Comparison of ENCODE assay signal across 8 cellular contexts in genomic region chr17:74775409-74776043, GRCh38. TPM values are rescaled to one million over a fixed set of nuclear protein-coding genes. Genes with fewer than 3 reads are reported as not detected.
DNase-seq lines count a peak whose midpoint lies in the region; ATAC-seq and TF ChIP-seq lines count a peak whose summit lies in the region.

No MANE protein-coding gene starts in this region.

- CTCF ChIA-PET in activated naive CD4-positive, alpha-beta T cell treated with anti-CD3 and anti-CD28 coated beads, Interleukin-2, amount 10 ng/mL, durations not matched to agents 7 days and 5 days (lab: Charles Lee) = interaction anchor here (0.6 to 5.6 kb wide), 8 partner anchors 15 to 192 kb away, joined by 4 to 44 read pairs (median 6); partner anchors contain the start of gene RAB37

- ATAC-seq in GM21825 (IDR thresholded peaks at IDR 0.05; ENCODE audit: unreplicated experiment) (no peak), left lobe of liver (no peak)

- H3K4me3 Mint-ChIP-seq in activated naive CD4-positive, alpha-beta T cell treated with anti-CD3 and anti-CD28 coated beads, Interleukin-2, amount 10 ng/mL, durations not matched to agents 7 days and 5 days = peak overlapping the region; percentile 98
- peak overlapping the region; percentile 98 for H3K4me3 Mint-ChIP-seq in type B pancreatic cell

- peaks cover 61% of the 10 kb centered on the region for H3K36me3 Mint-ChIP-seq in activated naive CD4-positive, alpha-beta T cell treated with anti-CD3 and anti-CD28 coated beads, Interleukin-2, amount 10 ng/mL, durations not matched to agents 7 days and 5 days
- H3K36me3 Mint-ChIP-seq in type B pancreatic cell = peaks cover 14% of the 10 kb centered on the region

- H3K27ac Mint-ChIP-seq in activated naive CD4-positive, alpha-beta T cell treated with anti-CD3 and anti-CD28 coated beads, Interleukin-2, amount 10 ng/mL, durations not matched to agents 7 days and 5 days = peak overlapping the region; percentile 94
- H3K27ac Mint-ChIP-seq in type B pancreatic cell = peak overlapping the region; percentile 88

- peaks cover 4% of the 10 kb centered on the region for H3K27me3 Mint-ChIP-seq in activated naive CD4-positive, alpha-beta T cell treated with anti-CD3 and anti-CD28 coated beads, Interleukin-2, amount 10 ng/mL, durations not matched to agents 7 days and 5 days
- H3K27me3 Mint-ChIP-seq in type B pancreatic cell = no peaks in the 10 kb centered on the region

- in situ Hi-C loops in astrocyte of the cerebellum (cut with HindIII; ENCODE audit: low sequenced_read_pairs) = no loop called here

- TF ChIP-seq POLR2A in lower leg skin (IDR thresholded peaks at IDR 0.05) = no peak

- peaks cover 69% of the 10 kb centered on the region for H3K4me1 Mint-ChIP-seq in activated naive CD4-positive, alpha-beta T cell treated with anti-CD3 and anti-CD28 coated beads, Interleukin-2, amount 10 ng/mL, durations not matched to agents 7 days and 5 days
- peaks cover 26% of the 10 kb centered on the region for H3K4me1 Mint-ChIP-seq in type B pancreatic cell (ENCODE audit: unreplicated experiment)

- intact Hi-C loops in lower leg skin (cut with DNase I; ENCODE audit: low total_unique reads) = no loop called here

- DNase-seq in activated naive CD4-positive, alpha-beta T cell treated with anti-CD3 and anti-CD28 coated beads, Interleukin-2, amount 10 ng/mL, durations not matched to agents 7 days and 5 days = no peak
- DNase-seq in activated naive CD4-positive, alpha-beta T cell treated with anti-CD3 and anti-CD28 coated beads, Interleukin-2, amount 50 U/mL, for 16 hours = no peak
- DNase-seq in astrocyte of the cerebellum (ENCODE audit: low read depth) (no peak), lower leg skin (ENCODE audit: low spot score in 2 of 2) (no peak), type B pancreatic cell (ENCODE audit: extremely low spot score, unreplicated experiment) (no peak), NCI-H1105 (lab: John Stamatoyannopoulos, UW) (no peak), left lobe of liver (ENCODE audit: low spot score) (no peak)

- no peaks in the 10 kb centered on the region for H3K9me3 Mint-ChIP-seq in activated naive CD4-positive, alpha-beta T cell treated with anti-CD3 and anti-CD28 coated beads, Interleukin-2, amount 10 ng/mL, durations not matched to agents 7 days and 5 days
- H3K9me3 Mint-ChIP-seq in type B pancreatic cell = no peaks in the 10 kb centered on the region

- TF ChIP-seq CTCF in astrocyte of the cerebellum (IDR thresholded peaks at IDR 0.05; ENCODE audit: low read depth, low read length, missing control alignments) (no peak), lower leg skin (IDR thresholded peaks at IDR 0.05) (no peak), type B pancreatic cell (conservative IDR thresholded peaks at IDR 0.05) (no peak)

- H3K4me3 ChIP-seq in astrocyte of the cerebellum (ENCODE audit: low read depth, low read length) (peak overlapping the region; percentile 70), lower leg skin (ENCODE audit: low read depth, poor library complexity, severe bottlenecking) (peak overlapping the region; percentile 81)

- 35 to 37% methylated on average over 12 of the region's 12 CpGs for WGBS in lower leg skin, 2 donors

RNA-seq across cellular contexts. Expression of gene NAT9, which starts 0.6 kb away (rescaled TPM):
- total RNA-seq in lower leg skin = 10 to 100 TPM; 14.3 to 26.6 (median 18.1) TPM
- 54.7 and 67.2 TPM in 2 replicates for total RNA-seq in type B pancreatic cell (ENCODE audit: low replicate concordance)
- total RNA-seq in left lobe of liver = 21.5 TPM

RNA-seq across cellular contexts. Expression of gene NHERF1, which starts 27.1 kb away (rescaled TPM):
- total RNA-seq in lower leg skin (10 to 100 TPM; 47.6 to 67.7 (median 58.6) TPM), type B pancreatic cell (ENCODE audit: low replicate concordance) (86.9 and 157 TPM in 2 replicates), left lobe of liver (156 TPM)

RNA-seq across cellular contexts. Expression of gene RAB37, which starts 38.5 kb away (rescaled TPM):
- 1 to 10 TPM in 1 of 4 donors, under 1 TPM in 1, not detected in 2; 0.57 to 1.7 TPM for total RNA-seq in lower leg skin
- total RNA-seq in type B pancreatic cell (ENCODE audit: low replicate concordance) = 3.4 and 4.2 TPM in 2 replicates
- 14.0 TPM for total RNA-seq in left lobe of liver
